ENCODE assay signal across 1 cellular context in genomic region chr3:197508924-197509775, GRCh38.
TF ChIP-seq lines count a peak whose summit lies in the region.

No MANE protein-coding gene starts in this region.

TF ChIP-seq in HepG2, 621 proteins besides CTCF, POLR2A, EP300 and RAD21:
- TF ChIP-seq DNMT1 (CRISPR knock-in tag; IDR thresholded peaks at IDR 0.05): no peak
- TF ChIP-seq ZNF777 (CRISPR knock-in tag; IDR thresholded peaks at IDR 0.05): no peak
- no peak for TF ChIP-seq MEIS2 (CRISPR knock-in tag; IDR thresholded peaks at IDR 0.05)
- 0 out of 2 replicates have a peak, but pooled peaks have one; percentile 2 for TF ChIP-seq MAX (IDR thresholded peaks at IDR 0.05)
- no peak for TF ChIP-seq ZNF687 (CRISPR knock-in tag; IDR thresholded peaks at IDR 0.05)
- TF ChIP-seq CCDC6 (CRISPR knock-in tag; IDR thresholded peaks at IDR 0.05): 0 out of 2 replicates have a peak, but pooled peaks have one; percentile 12
- no peak for TF ChIP-seq ZSCAN20 (CRISPR knock-in tag; IDR thresholded peaks at IDR 0.05; ENCODE audit: borderline replicate concordance)
- no peak for TF ChIP-seq ZNF773 (CRISPR knock-in tag; IDR thresholded peaks at IDR 0.05; ENCODE audit: borderline replicate concordance)
- no peak for TF ChIP-seq ZNF776 (CRISPR knock-in tag; IDR thresholded peaks at IDR 0.05)
- TF ChIP-seq ZNF460 (CRISPR knock-in tag; IDR thresholded peaks at IDR 0.05; ENCODE audit: borderline replicate concordance): peak; percentile 60
- TF ChIP-seq ZNF333 (CRISPR knock-in tag; IDR thresholded peaks at IDR 0.05; ENCODE audit: borderline replicate concordance): no peak
- TF ChIP-seq ETV6 (CRISPR knock-in tag; conservative IDR thresholded peaks at IDR 0.05): no peak
- TF ChIP-seq RXRA (CRISPR knock-in tag; IDR thresholded peaks at IDR 0.05): 0 out of 2 replicates have a peak, but pooled peaks have one; percentile 1
- TF ChIP-seq ZNF317 (CRISPR knock-in tag; IDR thresholded peaks at IDR 0.05): no peak
- no peak for TF ChIP-seq YEATS2 (CRISPR knock-in tag; IDR thresholded peaks at IDR 0.05; ENCODE audit: borderline replicate concordance)
- TF ChIP-seq PCBP2 (optimal IDR thresholded peaks at IDR 0.05; ENCODE audit: low read depth, low read length, poor library complexity, severe bottlenecking): no peak
- TF ChIP-seq ZNF232 (CRISPR knock-in tag; IDR thresholded peaks at IDR 0.05; ENCODE audit: borderline replicate concordance): 0 out of 2 replicates have a peak, but pooled peaks have one; percentile 3
- no peak for TF ChIP-seq THAP7 (CRISPR knock-in tag; IDR thresholded peaks at IDR 0.05)
- no peak for TF ChIP-seq NFIB (CRISPR knock-in tag; IDR thresholded peaks at IDR 0.05; ENCODE audit: borderline replicate concordance)
- TF ChIP-seq FOXK1 (CRISPR knock-in tag; IDR thresholded peaks at IDR 0.05; ENCODE audit: borderline replicate concordance, low read depth): no peak
- TF ChIP-seq HOXA3 (CRISPR knock-in tag; IDR thresholded peaks at IDR 0.05): no peak
- no peak for TF ChIP-seq ASH2L (IDR thresholded peaks at IDR 0.05; ENCODE audit: insufficient read length, low read depth, low read length)
- TF ChIP-seq SAP130 (CRISPR knock-in tag; IDR thresholded peaks at IDR 0.05; ENCODE audit: low read depth): no peak
- no peak for TF ChIP-seq SRSF1 (optimal IDR thresholded peaks at IDR 0.05; ENCODE audit: low read depth, low read length)
- no peak for TF ChIP-seq HIVEP1 (CRISPR knock-in tag; IDR thresholded peaks at IDR 0.05)
- TF ChIP-seq HNF4A (CRISPR knock-in tag; IDR thresholded peaks at IDR 0.05): no peak
- TF ChIP-seq ZBTB37 (CRISPR knock-in tag; IDR thresholded peaks at IDR 0.05): no peak
- TF ChIP-seq PRPF4 (IDR thresholded peaks at IDR 0.05; ENCODE audit: low read depth, low read length, poor library complexity, severe bottlenecking): no peak
- TF ChIP-seq, protein P1, sequence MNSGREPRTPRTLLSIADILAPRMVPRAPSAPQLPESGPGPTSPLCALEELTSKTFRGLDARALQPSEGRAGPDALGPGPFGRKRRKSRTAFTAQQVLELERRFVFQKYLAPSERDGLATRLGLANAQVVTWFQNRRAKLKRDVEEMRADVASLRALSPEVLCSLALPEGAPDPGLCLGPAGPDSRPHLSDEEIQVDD (CRISPR knock-in tag; IDR thresholded peaks at IDR 0.05; ENCODE audit: borderline replicate concordance): no peak
- no peak for TF ChIP-seq GLI4 (CRISPR knock-in tag; IDR thresholded peaks at IDR 0.05; ENCODE audit: borderline replicate concordance)
- 0 out of 2 replicates have a peak, but pooled peaks have one; percentile 19 for TF ChIP-seq MYC (CRISPR knock-in tag; IDR thresholded peaks at IDR 0.05; ENCODE audit: borderline replicate concordance)
- no peak for TF ChIP-seq ZNF597 (CRISPR knock-in tag; IDR thresholded peaks at IDR 0.05)
- no peak for TF ChIP-seq MTF2 (CRISPR knock-in tag; IDR thresholded peaks at IDR 0.05; ENCODE audit: borderline replicate concordance)
- no peak for TF ChIP-seq GATAD1 (CRISPR knock-in tag; IDR thresholded peaks at IDR 0.05)
- no peak for TF ChIP-seq SMARCE1 (IDR thresholded peaks at IDR 0.05; ENCODE audit: borderline replicate concordance)
- TF ChIP-seq ZNF225 (CRISPR knock-in tag; IDR thresholded peaks at IDR 0.05): no peak
- TF ChIP-seq ZNF160 (CRISPR knock-in tag; IDR thresholded peaks at IDR 0.05): no peak
- TF ChIP-seq RAD51 (IDR thresholded peaks at IDR 0.05; ENCODE audit: borderline replicate concordance): no peak
- no peak for TF ChIP-seq ZNF513 (CRISPR knock-in tag; conservative IDR thresholded peaks at IDR 0.05)
- no peak for TF ChIP-seq ZBTB43 (CRISPR knock-in tag; conservative IDR thresholded peaks at IDR 0.05)
- no peak for TF ChIP-seq MATR3 (CRISPR knock-in tag; IDR thresholded peaks at IDR 0.05)
- no peak for TF ChIP-seq ZFP90 (CRISPR knock-in tag; IDR thresholded peaks at IDR 0.05; ENCODE audit: borderline replicate concordance)
- TF ChIP-seq ZNF343 (CRISPR knock-in tag; IDR thresholded peaks at IDR 0.05): no peak
- no peak for TF ChIP-seq MXD4 (CRISPR knock-in tag; IDR thresholded peaks at IDR 0.05)
- no peak for TF ChIP-seq TEAD2 (CRISPR knock-in tag; IDR thresholded peaks at IDR 0.05)
- TF ChIP-seq ZNF510 (CRISPR knock-in tag; IDR thresholded peaks at IDR 0.05; ENCODE audit: low read depth): no peak
- TF ChIP-seq ZNF629 (CRISPR knock-in tag; conservative IDR thresholded peaks at IDR 0.05): peak; percentile 91
- TF ChIP-seq YEATS4 (CRISPR knock-in tag; IDR thresholded peaks at IDR 0.05; ENCODE audit: borderline replicate concordance): no peak
- no peak for TF ChIP-seq MEF2D (CRISPR knock-in tag; IDR thresholded peaks at IDR 0.05)
- TF ChIP-seq GTF3A (CRISPR knock-in tag; conservative IDR thresholded peaks at IDR 0.05): no peak
- no peak for TF ChIP-seq HBP1 (CRISPR knock-in tag; IDR thresholded peaks at IDR 0.05; ENCODE audit: low read depth)
